Comparison of ENCODE assay signal across 13 cellular contexts in genomic region chr18:67783215-67783946, GRCh38.
DNase-seq lines count a peak whose midpoint lies in the region; TF ChIP-seq lines count a peak whose summit lies in the region.
"Had no signal": no experiment of that assay in that cellular context is flagged by ENCODE, and none has a peak within 500 bp of the region (broad histone marks: within the 10 kb centered on the region; RNA-seq: fewer than 3 reads in every experiment).

No MANE protein-coding gene starts in this region.

- H2BK120ac ChIP-seq in H9 (ENCODE audit: low read depth, low read length, poor library complexity, severe bottlenecking) = no peak overlapping the region

- H2BK5ac ChIP-seq in H9 (ENCODE audit: insufficient read length, low read length) = no peak overlapping the region

- no peak overlapping the region for H3K9ac ChIP-seq in H9 (ENCODE audit: extremely low read depth, insufficient read length, low read length)

- H2AFZ ChIP-seq in neuron (ENCODE audit: low read depth, low read length) (peak overlapping the region; percentile 94), H9 (ENCODE audit: low read length) (no peak overlapping the region)

- CTCF ChIA-PET in Calu3 (lab: Charles Lee) = interaction anchor here (0.8 kb wide), 1 partner anchor 13 kb away, joined by 3 read pairs; no protein-coding TSS in a partner anchor

- no peak overlapping the region for H3T11ph ChIP-seq in H9 (ENCODE audit: low read length)

- no peaks in the 10 kb centered on the region for H3K23me2 ChIP-seq in H9 (ENCODE audit: insufficient read length, low read depth, low read length, poor library complexity, severe bottlenecking)

- H3K23ac ChIP-seq in H9 (ENCODE audit: insufficient read length, low read depth, low read length) = no peak overlapping the region

- no peak overlapping the region for H4K5ac ChIP-seq in H9 (ENCODE audit: insufficient read length, low read depth, low read length)

- H3K4me3 ChIP-seq in neuron (ENCODE audit: low read length) = no peak overlapping the region
- H3K4me3 ChIP-seq: thyroid gland had no signal

- no peak overlapping the region for H2BK20ac ChIP-seq in H9 (ENCODE audit: low read depth, low read length, poor library complexity, severe bottlenecking)

- H3K27me3 Mint-ChIP-seq in Calu3 (ENCODE audit: unreplicated experiment) = no peaks in the 10 kb centered on the region
- H3K27me3 Mint-ChIP-seq in chondrocyte (ENCODE audit: low read depth) = no peaks in the 10 kb centered on the region
- H3K27me3 Mint-ChIP-seq in H9 (ENCODE audit: low read depth) = no peaks in the 10 kb centered on the region

- no peak overlapping the region for H4K8ac ChIP-seq in H9 (replicated peaks; ENCODE audit: insufficient read length, low read depth, low read length)

- H4K20me1 ChIP-seq in H9 (ENCODE audit: control insufficient read depth, insufficient read depth, insufficient read length) = no peaks in the 10 kb centered on the region

- H3K4me1 ChIP-seq in neuron (ENCODE audit: insufficient read depth, low read length) = peaks cover 26% of the 10 kb centered on the region
- H3K4me1 ChIP-seq in H9 (ENCODE audit: insufficient read depth, low read length) = no peaks in the 10 kb centered on the region
- H3K4me1 ChIP-seq: thyroid gland had no signal

- H3K4me1 Mint-ChIP-seq in Calu3 (ENCODE audit: low read depth, unreplicated experiment) (peaks cover 17% of the 10 kb centered on the region), chondrocyte (ENCODE audit: low read depth) (peaks cover 23% of the 10 kb centered on the region), H9 (no peaks in the 10 kb centered on the region)

- no peak overlapping the region for H3K14ac ChIP-seq in H9 (ENCODE audit: insufficient read depth, low read length)

- H3K27me3 ChIP-seq in neuron (ENCODE audit: insufficient read depth, low read length) (no peaks in the 10 kb centered on the region), H9 (ENCODE audit: insufficient read depth, low read length) (no peaks in the 10 kb centered on the region)
- H3K27me3 ChIP-seq: thyroid gland had no signal

- no peak overlapping the region for H2BK12ac ChIP-seq in H9 (ENCODE audit: insufficient read length, low read depth, low read length)

- no peak overlapping the region for H2AK5ac ChIP-seq in H9 (ENCODE audit: insufficient read length, low read length)

- intact Hi-C loops in Calu3 (cut with micrococcal nuclease; ENCODE audit: unreplicated experiment) = no loop called here

- H3K56ac ChIP-seq in H9 (ENCODE audit: insufficient read length, low read depth, low read length) = no peak overlapping the region

- no peaks in the 10 kb centered on the region for H3K36me3 ChIP-seq in neuron (ENCODE audit: insufficient read depth, low read length)
- H3K36me3 ChIP-seq: thyroid gland had no signal

- TF ChIP-seq CTCF in Calu3 (IDR thresholded peaks at IDR 0.05; ENCODE audit: unreplicated experiment) (no peak), chondrocyte (IDR thresholded peaks at IDR 0.05) (no peak), H9 (conservative IDR thresholded peaks at IDR 0.05) (no peak)

- H3K9me3 ChIP-seq in neuron (ENCODE audit: low read length) = no peaks in the 10 kb centered on the region
- H3K9me3 ChIP-seq in H9 (ENCODE audit: control insufficient read depth, low read depth, low read length) = no peaks in the 10 kb centered on the region
- H3K9me3 ChIP-seq: thyroid gland had no signal

- no peak overlapping the region for H3K27ac ChIP-seq in H9 (ENCODE audit: insufficient read length, low read depth, low read length)
- H3K27ac ChIP-seq: thyroid gland had no signal

- H3K36me3 Mint-ChIP-seq in Calu3 (ENCODE audit: insufficient read depth, unreplicated experiment) = no peaks in the 10 kb centered on the region
- H3K36me3 Mint-ChIP-seq in chondrocyte (ENCODE audit: low read depth) = no peaks in the 10 kb centered on the region
- H3K36me3 Mint-ChIP-seq in H9 (ENCODE audit: insufficient read depth in 1 of 3, low read depth in 3 of 3) = no peaks in the 10 kb centered on the region

- DNase-seq in Calu3 = no peak
- DNase-seq in NCI-H226 = peak; percentile 68
- DNase-seq in chondrocyte (ENCODE audit: low spot score) = no peak
- no peak for DNase-seq in activated gamma-delta T cell treated with Interleukin-2 at 50 U/mL for 16 hours
- DNase-seq in H9 = no peak
- DNase-seq in HuH-7.5 (ENCODE audit: low spot score) = no peak
- DNase-seq in foreskin melanocyte = no peak
- DNase-seq: DND-41, GOT3, NCI-H187, thyroid gland had no signal

- H3K4me2 ChIP-seq in H9 (ENCODE audit: insufficient read depth, insufficient read length, low read length) = no peak overlapping the region

- H3K79me1 ChIP-seq in H9 (ENCODE audit: insufficient read depth, low read depth, low read length, poor library complexity, severe bottlenecking) = no peaks in the 10 kb centered on the region

- H3K4me3 Mint-ChIP-seq in Calu3 (ENCODE audit: low read depth, unreplicated experiment) (no peak overlapping the region), chondrocyte (ENCODE audit: unreplicated experiment) (no peak overlapping the region), H9 (no peak overlapping the region)
- H3K4me3 Mint-ChIP-seq: neural crest cell had no signal

- no TSS peak for BruUV-seq in Calu3 (replicated peaks; lab: Mats Ljungman, UMichigan)

- no peak overlapping the region for H3K18ac ChIP-seq in H9 (ENCODE audit: insufficient read length, low read depth, low read length)

- H3K27ac Mint-ChIP-seq in Calu3 (ENCODE audit: unreplicated experiment) = peak overlapping the region; percentile 86
- H3K27ac Mint-ChIP-seq in chondrocyte (ENCODE audit: unreplicated experiment) = peak overlapping the region; percentile 80
- no peak overlapping the region for H3K27ac Mint-ChIP-seq in H9

- no peak overlapping the region for H4K91ac ChIP-seq in H9 (ENCODE audit: insufficient read length, low read depth, low read length)

- no peaks in the 10 kb centered on the region for H3K79me2 ChIP-seq in H9 (ENCODE audit: insufficient read depth, low read length)

- no peak overlapping the region for H2BK15ac ChIP-seq in H9 (ENCODE audit: low read depth, low read length)

- H3K9me3 Mint-ChIP-seq in Calu3 (ENCODE audit: low read depth, unreplicated experiment) = no peaks in the 10 kb centered on the region
- peaks cover 4% of the 10 kb centered on the region for H3K9me3 Mint-ChIP-seq in chondrocyte (ENCODE audit: low read depth)
- H3K9me3 Mint-ChIP-seq in H9 = no peaks in the 10 kb centered on the region
- H3K9me3 Mint-ChIP-seq: neural crest cell had no signal

- WGBS in H9 (ENCODE audit: extremely low coverage, insufficient read length, low lambda C conversion rate) = no CpG with 5 or more reads among the region's 1 CpG

- no peak overlapping the region for H3K4ac ChIP-seq in H9 (ENCODE audit: low read depth, low read length)

Comparison
In these comparisons a context has a peak if more than half of its experiments do, and no peak if none do; other contexts are left out.
1. H3K27ac Mint-ChIP-seq: peak in Calu3 (single experiment) and chondrocyte (single experiment); none in H9 (0 of 3).